1 cellular context compared by ENCODE assay signal in the genomic region with DNA sequence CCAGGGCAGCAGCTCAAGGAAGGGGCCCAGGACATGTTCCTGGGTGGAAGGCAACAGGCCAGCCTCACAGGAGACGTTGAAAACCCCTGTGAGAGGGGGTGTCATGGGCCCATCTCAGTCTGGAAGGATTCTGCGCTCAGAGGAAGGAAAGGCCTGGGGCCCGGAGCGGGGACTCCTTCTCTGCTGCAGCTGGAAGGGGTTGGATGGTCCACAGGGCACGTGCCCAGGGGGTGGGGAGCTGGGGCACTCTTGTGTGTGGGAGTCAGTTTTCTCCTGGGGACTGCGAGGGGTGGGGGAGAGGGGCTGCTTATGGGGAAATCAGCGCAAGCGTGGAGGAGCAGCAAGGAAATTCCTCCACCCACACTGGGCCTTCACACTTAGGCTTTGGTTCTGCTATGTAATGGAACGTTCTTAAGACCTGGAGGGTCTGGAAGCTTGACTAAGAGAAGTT.
TF ChIP-seq lines count a peak whose summit lies in the region.

No MANE protein-coding gene starts in this region.

TF ChIP-seq in HepG2, 621 proteins besides CTCF, POLR2A, EP300 and RAD21 (continued from another document):
- TF ChIP-seq, protein P1, sequence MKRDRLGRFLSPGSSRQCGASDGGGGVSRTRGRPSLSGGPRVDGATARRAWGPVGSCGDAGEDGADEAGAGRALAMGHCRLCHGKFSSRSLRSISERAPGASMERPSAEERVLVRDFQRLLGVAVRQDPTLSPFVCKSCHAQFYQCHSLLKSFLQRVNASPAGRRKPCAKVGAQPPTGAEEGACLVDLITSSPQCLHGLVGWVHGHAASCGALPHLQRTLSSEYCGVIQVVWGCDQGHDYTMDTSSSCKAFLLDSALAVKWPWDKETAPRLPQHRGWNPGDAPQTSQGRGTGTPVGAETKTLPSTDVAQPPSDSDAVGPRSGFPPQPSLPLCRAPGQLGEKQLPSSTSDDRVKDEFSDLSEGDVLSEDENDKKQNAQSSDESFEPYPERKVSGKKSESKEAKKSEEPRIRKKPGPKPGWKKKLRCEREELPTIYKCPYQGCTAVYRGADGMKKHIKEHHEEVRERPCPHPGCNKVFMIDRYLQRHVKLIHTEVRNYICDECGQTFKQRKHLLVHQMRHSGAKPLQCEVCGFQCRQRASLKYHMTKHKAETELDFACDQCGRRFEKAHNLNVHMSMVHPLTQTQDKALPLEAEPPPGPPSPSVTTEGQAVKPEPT (CRISPR knock-in tag; IDR thresholded peaks at IDR 0.05; ENCODE audit: low read depth), result no peak
- no peak for TF ChIP-seq ZFP36 (IDR thresholded peaks at IDR 0.05; ENCODE audit: borderline replicate concordance, low read depth, low read length, partially characterized antibody)
TF ChIP-seq in HepG2: peak in this region for 0.
